ENCODE assay signal across 19 cellular contexts in the genomic region with DNA sequence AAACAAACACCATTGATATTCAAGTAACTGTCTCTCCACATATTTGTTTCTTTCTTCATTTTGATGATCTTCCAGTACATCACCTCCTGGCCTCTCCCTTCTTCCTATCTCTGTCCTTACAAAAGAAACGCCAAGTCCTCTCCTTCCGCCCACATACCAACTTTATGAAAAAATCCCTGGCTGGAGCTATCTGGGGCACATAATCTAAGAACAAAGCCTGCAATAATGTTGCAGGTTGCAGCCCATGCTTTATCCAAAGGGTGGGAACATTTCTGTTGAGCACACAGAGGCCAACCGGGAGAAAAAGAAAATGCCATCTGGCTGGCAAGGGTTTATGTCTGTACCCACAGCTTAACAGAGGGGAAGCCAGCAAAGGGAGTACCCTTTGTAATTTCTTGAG.
DNase-seq lines count a peak whose midpoint lies in the region; ATAC-seq and TF ChIP-seq lines count a peak whose summit lies in the region.
"Had no signal": no experiment of that assay in that cellular context is flagged by ENCODE, and none has a peak within 500 bp of the region (broad histone marks: within the 10 kb centered on the region; RNA-seq: fewer than 3 reads in every experiment).

No MANE protein-coding gene starts in this region.

- WGBS in SK-N-SH (ENCODE audit: low lambda C conversion rate): 92% methylated on average over 3 of the region's 3 CpGs

- TF ChIP-seq CTCF in SK-N-SH (IDR thresholded peaks at IDR 0.05) (no peak), brain (conservative IDR thresholded peaks at IDR 0.05) (no peak), type B pancreatic cell (conservative IDR thresholded peaks at IDR 0.05) (no peak)

- ATAC-seq in SK-N-SH treated with all-trans-retinoic acid at 6 μM for 48 hours (no peak), T-cell (replicated peaks in 1 of 4) (no peak)

- no peaks in the 10 kb centered on the region for H3K9me3 ChIP-seq in SK-N-SH
- H3K9me3 ChIP-seq: BE2C had no signal

- POLR2A ChIA-PET in SK-N-SH (lab: Yijun Ruan, JAX): no interaction called here
- POLR2A ChIA-PET in T-cell (lab: Charles Lee): no interaction called here

- peaks cover 52% of the 10 kb centered on the region for H3K4me1 Mint-ChIP-seq in brain
- peaks cover 41% of the 10 kb centered on the region for H3K4me1 Mint-ChIP-seq in type B pancreatic cell (ENCODE audit: unreplicated experiment)
- H3K4me1 Mint-ChIP-seq in T-cell: no peaks in the 10 kb centered on the region

- H3K27ac ChIP-seq in SK-N-SH (ENCODE audit: low read depth in 2 of 2, low read length in 1 of 2): no peak overlapping the region
- H3K27ac ChIP-seq: GM23248, SJCRH30 had no signal

- no peak overlapping the region for H3K4me2 ChIP-seq in SK-N-SH

- H3K27me3 Mint-ChIP-seq in brain (no peaks in the 10 kb centered on the region), type B pancreatic cell (no peaks in the 10 kb centered on the region), T-cell (peaks cover 4 to 22% of the 10 kb centered on the region in 2 donors)

- H2AFZ ChIP-seq in SK-N-SH (ENCODE audit: low read depth): 0 out of 2 replicates have a peak overlapping the region, but pooled peaks have one; percentile 19
- H2AFZ ChIP-seq: GM23248 had no signal

- peak overlapping the region; percentile 22 to 93 (median 88) for H3K27ac Mint-ChIP-seq in brain
- H3K27ac Mint-ChIP-seq in type B pancreatic cell: no peak overlapping the region
- H3K27ac Mint-ChIP-seq in T-cell: no peak overlapping the region
- H3K27ac Mint-ChIP-seq: H9 had no signal

- TF ChIP-seq EP300 in SK-N-SH (IDR thresholded peaks at IDR 0.05; ENCODE audit: borderline replicate concordance in 1 of 2, low read depth in 1 of 2, low read length in 1 of 2): no peak

- TF ChIP-seq RAD21 in SK-N-SH (IDR thresholded peaks at IDR 0.05; ENCODE audit: low read length): no peak

- H3K36me3 Mint-ChIP-seq in brain (peaks cover 18% of the 10 kb centered on the region), type B pancreatic cell (peaks cover 13% of the 10 kb centered on the region), T-cell (no peaks in the 10 kb centered on the region)

- H3K36me3 ChIP-seq in SK-N-SH (replicated peaks in 1 of 2; ENCODE audit: control insufficient read depth in 1 of 2, insufficient read depth in 2 of 2, low read length in 1 of 2): no peaks in the 10 kb centered on the region
- H3K36me3 ChIP-seq: BE2C, SJCRH30 had no signal

- H4K20me1 ChIP-seq in SK-N-SH (ENCODE audit: insufficient read depth): no peaks in the 10 kb centered on the region; the same call in 1 of the 2 replicates

- CTCF ChIA-PET in SK-N-SH (lab: Yijun Ruan, JAX): interaction anchor here (0.6 to 4.4 kb wide), 3 partner anchors 10 to 944 kb away, joined by 3 to 31 read pairs (median 11); no protein-coding TSS in a partner anchor
- CTCF ChIA-PET in T-cell (lab: Charles Lee): interaction anchor here in 1 of 2 donors (0.7 kb wide), 1 partner anchor 10 kb away, joined by 3 read pairs; no protein-coding TSS in a partner anchor

- H3K27me3 ChIP-seq in SK-N-SH (ENCODE audit: insufficient read depth): no peaks in the 10 kb centered on the region
- H3K27me3 ChIP-seq: BE2C, SJCRH30 had no signal

- no peak for DNase-seq in SK-N-SH
- DNase-seq in retina: peak; percentile 54
- DNase-seq in type B pancreatic cell (ENCODE audit: extremely low spot score, unreplicated experiment): no peak
- DNase-seq in T-cell: no peak
- no peak for DNase-seq in HK-2 (ENCODE audit: unreplicated experiment)
- no peak for DNase-seq in activated T-cell treated with anti-CD3 and anti-CD28 coated beads for 4 hours
- DNase-seq: BE2C; DMS79 treated with DMSO at 0.1 percent for 48 hours; GM23248; H9; Kasumi-1; NCI-H1417 treated with DMSO at 0.1 percent for 48 hours; NCI-H1930; NCI-H446 treated with DMSO at 0.1 percent for 48 hours; NCI-H748 treated with DMSO at 0.1 percent for 48 hours; NK-92 treated with Interleukin-12 subunit alpha and Interleukin-12 subunit beta, amount 100 ng/mL, for 24 hours; SJCRH30 had no signal

- peaks cover 16% of the 10 kb centered on the region for H3K79me2 ChIP-seq in SK-N-SH (ENCODE audit: insufficient read depth)

- H3F3A ChIP-seq in SK-N-SH (replicated peaks; ENCODE audit: insufficient read depth): no peaks in the 10 kb centered on the region

- H3K9me2 ChIP-seq in SK-N-SH: no peaks in the 10 kb centered on the region

- H3K4me3 ChIP-seq in SK-N-SH (ENCODE audit: low read depth in 2 of 2, low read length in 1 of 2): no peak overlapping the region
- H3K4me3 ChIP-seq: GM23248, SJCRH30 had no signal

- no peak overlapping the region for H3K9ac ChIP-seq in SK-N-SH
- H3K9ac ChIP-seq: GM23248 had no signal

- H3K4me1 ChIP-seq in SK-N-SH (ENCODE audit: control insufficient read depth in 1 of 2, insufficient read depth in 2 of 2, low read depth in 1 of 2, low read length in 1 of 2): no peaks in the 10 kb centered on the region
- H3K4me1 ChIP-seq: BE2C, SJCRH30 had no signal

- H3K4me3 Mint-ChIP-seq in brain (peak overlapping the region in 4 of 5 experiments; percentile 10 to 74 (median 20)), type B pancreatic cell (peak overlapping the region; percentile 4), T-cell (no peak overlapping the region)
- H3K4me3 Mint-ChIP-seq: H9 had no signal

- H3K9me3 Mint-ChIP-seq in brain: peaks cover 0 to 16% (median 13%) of the 10 kb centered on the region in 5 experiments
- H3K9me3 Mint-ChIP-seq in type B pancreatic cell: peaks cover 5% of the 10 kb centered on the region
- peaks cover 0 to 4% (median 3%) of the 10 kb centered on the region in 3 donors for H3K9me3 Mint-ChIP-seq in T-cell

TF ChIP-seq in SK-N-SH, 30 proteins besides CTCF, POLR2A, EP300 and RAD21 (continues in another document):
- TF ChIP-seq, protein P1, sequence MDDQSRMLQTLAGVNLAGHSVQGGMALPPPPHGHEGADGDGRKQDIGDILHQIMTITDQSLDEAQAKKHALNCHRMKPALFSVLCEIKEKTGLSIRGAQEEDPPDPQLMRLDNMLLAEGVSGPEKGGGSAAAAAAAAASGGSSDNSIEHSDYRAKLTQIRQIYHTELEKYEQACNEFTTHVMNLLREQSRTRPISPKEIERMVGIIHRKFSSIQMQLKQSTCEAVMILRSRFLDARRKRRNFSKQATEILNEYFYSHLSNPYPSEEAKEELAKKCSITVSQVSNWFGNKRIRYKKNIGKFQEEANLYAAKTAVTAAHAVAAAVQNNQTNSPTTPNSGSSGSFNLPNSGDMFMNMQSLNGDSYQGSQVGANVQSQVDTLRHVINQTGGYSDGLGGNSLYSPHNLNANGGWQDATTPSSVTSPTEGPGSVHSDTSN (IDR thresholded peaks at IDR 0.05): no peak

TF ChIP-seq in SK-N-SH treated with all-trans-retinoic acid at 6 μM for 48 hours, 23 proteins besides CTCF, POLR2A, EP300 and RAD21 (continues in another document):
- TF ChIP-seq ZNF70 (CRISPR knock-in tag; IDR thresholded peaks at IDR 0.05) (no peak), CREB5 (CRISPR knock-in tag; IDR thresholded peaks at IDR 0.05; ENCODE audit: low read depth) (no peak), ZNF565 (CRISPR knock-in tag; conservative IDR thresholded peaks at IDR 0.05; ENCODE audit: low read depth) (no peak), ZFP30 (CRISPR knock-in tag; IDR thresholded peaks at IDR 0.05) (no peak), ESRRG (CRISPR knock-in tag; IDR thresholded peaks at IDR 0.05) (no peak), CSDC2 (CRISPR knock-in tag; IDR thresholded peaks at IDR 0.05) (no peak), ISL1 (CRISPR knock-in tag; IDR thresholded peaks at IDR 0.05) (no peak), ZC3H10 (CRISPR knock-in tag; IDR thresholded peaks at IDR 0.05) (no peak), GLIS3 (CRISPR knock-in tag; IDR thresholded peaks at IDR 0.05) (no peak), ZNF8 (CRISPR knock-in tag; IDR thresholded peaks at IDR 0.05) (no peak)
- TF ChIP-seq, protein P2, sequence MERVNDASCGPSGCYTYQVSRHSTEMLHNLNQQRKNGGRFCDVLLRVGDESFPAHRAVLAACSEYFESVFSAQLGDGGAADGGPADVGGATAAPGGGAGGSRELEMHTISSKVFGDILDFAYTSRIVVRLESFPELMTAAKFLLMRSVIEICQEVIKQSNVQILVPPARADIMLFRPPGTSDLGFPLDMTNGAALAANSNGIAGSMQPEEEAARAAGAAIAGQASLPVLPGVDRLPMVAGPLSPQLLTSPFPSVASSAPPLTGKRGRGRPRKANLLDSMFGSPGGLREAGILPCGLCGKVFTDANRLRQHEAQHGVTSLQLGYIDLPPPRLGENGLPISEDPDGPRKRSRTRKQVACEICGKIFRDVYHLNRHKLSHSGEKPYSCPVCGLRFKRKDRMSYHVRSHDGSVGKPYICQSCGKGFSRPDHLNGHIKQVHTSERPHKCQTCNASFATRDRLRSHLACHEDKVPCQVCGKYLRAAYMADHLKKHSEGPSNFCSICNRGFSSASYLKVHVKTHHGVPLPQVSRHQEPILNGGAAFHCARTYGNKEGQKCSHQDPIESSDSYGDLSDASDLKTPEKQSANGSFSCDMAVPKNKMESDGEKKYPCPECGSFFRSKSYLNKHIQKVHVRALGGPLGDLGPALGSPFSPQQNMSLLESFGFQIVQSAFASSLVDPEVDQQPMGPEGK (CRISPR knock-in tag; IDR thresholded peaks at IDR 0.05; ENCODE audit: borderline replicate concordance): no peak
- TF ChIP-seq, protein P3, sequence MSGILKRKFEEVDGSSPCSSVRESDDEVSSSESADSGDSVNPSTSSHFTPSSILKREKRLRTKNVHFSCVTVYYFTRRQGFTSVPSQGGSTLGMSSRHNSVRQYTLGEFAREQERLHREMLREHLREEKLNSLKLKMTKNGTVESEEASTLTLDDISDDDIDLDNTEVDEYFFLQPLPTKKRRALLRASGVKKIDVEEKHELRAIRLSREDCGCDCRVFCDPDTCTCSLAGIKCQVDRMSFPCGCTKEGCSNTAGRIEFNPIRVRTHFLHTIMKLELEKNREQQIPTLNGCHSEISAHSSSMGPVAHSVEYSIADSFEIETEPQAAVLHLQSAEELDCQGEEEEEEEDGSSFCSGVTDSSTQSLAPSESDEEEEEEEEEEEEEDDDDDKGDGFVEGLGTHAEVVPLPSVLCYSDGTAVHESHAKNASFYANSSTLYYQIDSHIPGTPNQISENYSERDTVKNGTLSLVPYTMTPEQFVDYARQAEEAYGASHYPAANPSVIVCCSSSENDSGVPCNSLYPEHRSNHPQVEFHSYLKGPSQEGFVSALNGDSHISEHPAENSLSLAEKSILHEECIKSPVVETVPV (CRISPR knock-in tag; IDR thresholded peaks at IDR 0.05): no peak

Comparison
In these comparisons a context has a peak if more than half of its experiments do, and no peak if none do; other contexts are left out.
1. H3K27ac Mint-ChIP-seq: peak in brain (5 of 5); none in type B pancreatic cell (single experiment) and T-cell (0 of 2).
2. H3K4me3 Mint-ChIP-seq: peak in brain (4 of 5) and type B pancreatic cell (single experiment); none in T-cell (0 of 3).